Comparison of ENCODE assay signal across 19 cellular contexts in genomic region chr18:75418293-75418692, GRCh38. TPM values are rescaled to one million over a fixed set of nuclear protein-coding genes. Genes with fewer than 3 reads are reported as not detected.
"Had no signal": no experiment of that assay in that cellular context is flagged by ENCODE, and none has a peak within 500 bp of the region (broad histone marks: within the 10 kb centered on the region; RNA-seq: fewer than 3 reads in every experiment).

No MANE protein-coding gene starts in this region.

- H3K36me3 ChIP-seq: brain microvascular endothelial cell, pancreas had no signal

- H3K9me3 ChIP-seq: pancreas had no signal

- ATAC-seq: activated CD8-positive, alpha-beta T cell treated with anti-CD3 and anti-CD28 coated beads, Interleukin-2, amount 10 ng/mL, durations not matched to agents 7 days and 5 days; left colon; stimulated activated effector memory CD8-positive, alpha-beta T cell treated with anti-CD3 and anti-CD28 coated beads, Interleukin-12 subunit alpha, Interleukin-12 subunit beta, amount 100 ng/mL, for 72 hours had no signal

- H3K4me1 ChIP-seq: pancreas had no signal

- H3K27ac ChIP-seq: brain microvascular endothelial cell, pancreas had no signal

- H3K27me3 ChIP-seq: brain microvascular endothelial cell, pancreas had no signal

- DNase-seq: activated B cell treated with CpG ODN at 0.5 μM for 24 hours; activated CD4-positive, alpha-beta T cell treated with anti-CD3 and anti-CD28 coated beads, Interleukin-2, amount 10 ng/mL, durations not matched to agents 24 days and 14 days; activated CD8-positive, alpha-beta memory T cell treated with anti-CD3 and anti-CD28 coated beads, Interleukin-2, amount 50 U/mL, for 4 hours; activated CD8-positive, alpha-beta T cell treated with anti-CD3 and anti-CD28 coated beads, Interleukin-2, amount 10 ng/mL, durations not matched to agents 7 days and 5 days; activated naive CD8-positive, alpha-beta T cell treated with anti-CD3 and anti-CD28 coated beads for 36 hours; activated T-cell treated with anti-CD3 and anti-CD28 coated beads, Interleukin-2, amount 50 U/mL, for 48 hours; brain microvascular endothelial cell; effector memory CD4-positive, alpha-beta T cell; foreskin melanocyte; left colon; midbrain; naive B cell; pancreas; stimulated activated CD4-positive, alpha-beta T cell treated with anti-CD3 and anti-CD28 coated beads, Interleukin-12 subunit alpha, Interleukin-12 subunit beta, amount 100 ng/mL, for 4 hours; T-helper 2 cell had no signal

- H3K4me3 ChIP-seq: lung, pancreas had no signal

RNA-seq across cellular contexts. Expression of gene SMIM21, which starts 9.2 kb away (rescaled TPM):
- total RNA-seq: activated B cell treated with CpG ODN at 0.5 μM for 24 hours; activated CD4-positive, alpha-beta T cell treated with anti-CD3 and anti-CD28 coated beads, Interleukin-2, amount 10 ng/mL, durations not matched to agents 24 days and 14 days; activated CD8-positive, alpha-beta T cell treated with anti-CD3 and anti-CD28 coated beads, Interleukin-2, amount 10 ng/mL, durations not matched to agents 7 days and 5 days; activated naive CD8-positive, alpha-beta T cell treated with anti-CD3 and anti-CD28 coated beads for 36 hours; fibroblast of lung; left colon; lung; pancreas; urinary bladder had no signal
